In genomic region chr3:119781330-119782198, GRCh38 we compare ENCODE assay signal across 18 cellular contexts. TPM values are rescaled to one million over a fixed set of nuclear protein-coding genes. Genes with fewer than 3 reads are reported as not detected.
DNase-seq lines count a peak whose midpoint lies in the region; ATAC-seq and TF ChIP-seq lines count a peak whose summit lies in the region.
"Had no signal": no experiment of that assay in that cellular context is flagged by ENCODE, and none has a peak within 500 bp of the region (broad histone marks: within the 10 kb centered on the region; RNA-seq: fewer than 3 reads in every experiment).

NR1I2 (plus strand) TSS chr3:119782101.

- H3K27me3 Mint-ChIP-seq in Calu3 (ENCODE audit: unreplicated experiment) = no peaks in the 10 kb centered on the region
- H3K27me3 Mint-ChIP-seq: activated CD4-positive, alpha-beta T cell treated with anti-CD3 and anti-CD28 coated beads for 36 hours had no signal

- H2AFZ ChIP-seq in Loucy (ENCODE audit: low read length) (peak within 1 kb of the TSS; percentile 16; the same call in 1 of the 2 replicates), trophoblast cell (ENCODE audit: insufficient read depth, low read length, poor library complexity) (no peak within 1 kb of the TSS)

- no peaks in the 10 kb centered on the region for H3F3A ChIP-seq in Loucy (ENCODE audit: low read depth)

- H3K4me2 ChIP-seq in Loucy (ENCODE audit: low read depth, low read length, poor library complexity, severe bottlenecking) (no peak within 1 kb of the TSS), trophoblast cell (ENCODE audit: low read length) (no peak within 1 kb of the TSS)
- H3K4me2 ChIP-seq: KMS-11 had no signal

- H3K27ac ChIP-seq in trophoblast cell (ENCODE audit: low read depth, low read length) = no peak within 1 kb of the TSS
- H3K27ac ChIP-seq in stomach = no peak within 1 kb of the TSS
- H3K27ac ChIP-seq: KMS-11 had no signal

- no peak within 1 kb of the TSS for H3K14ac ChIP-seq in trophoblast cell (ENCODE audit: low read length)

- H3K4me3 Mint-ChIP-seq in Calu3 (ENCODE audit: low read depth, unreplicated experiment) = peak within 1 kb of the TSS; percentile 5
- H3K4me3 Mint-ChIP-seq: activated CD4-positive, alpha-beta T cell treated with anti-CD3 and anti-CD28 coated beads for 36 hours had no signal

- H4K91ac ChIP-seq in trophoblast cell (ENCODE audit: low read depth, low read length) = no peak within 1 kb of the TSS

- TF ChIP-seq EP300 in stomach (IDR thresholded peaks at IDR 0.05) = no peak

- no peaks in the 10 kb centered on the region for H3K9me3 ChIP-seq in Loucy (ENCODE audit: insufficient read depth, low read depth, low read length)
- H3K9me3 ChIP-seq in trophoblast cell (ENCODE audit: insufficient read depth, low read depth, low read length) = no peaks in the 10 kb centered on the region
- peaks cover 2% of the 10 kb centered on the region; the same call in 1 of the 2 replicates for H3K9me3 ChIP-seq in HAP-1
- H3K9me3 ChIP-seq in stomach = peaks cover 0 to 6% (median under 1%) of the 10 kb centered on the region in 4 donors

- WGBS in trophoblast cell (ENCODE audit: extremely low coverage, insufficient coverage, insufficient read length) = no CpG with 5 or more reads among the region's 10 CpGs
- 55 to 69% (median 62%) methylated on average over 10 of the region's 10 CpGs for WGBS in stomach, 5 donors

- H3K27ac Mint-ChIP-seq in Calu3 (ENCODE audit: unreplicated experiment) = peak within 1 kb of the TSS; percentile 43
- H3K27ac Mint-ChIP-seq: activated CD4-positive, alpha-beta T cell treated with anti-CD3 and anti-CD28 coated beads for 36 hours had no signal

- DNase-seq in Calu3 (no peak), SIG-M5 (lab: John Stamatoyannopoulos, UW) (peak; percentile 8), mucosa of gallbladder (ENCODE audit: low spot score) (peak; percentile 43), trophoblast cell (no peak), HAP-1 (ENCODE audit: low spot score in 2 of 2) (no peak), stomach (no peak)
- DNase-seq: activated CD4-positive, alpha-beta T cell treated with anti-CD3 and anti-CD28 coated beads for 36 hours; activated naive CD4-positive, alpha-beta T cell treated with Interleukin-2 at 50 U/mL for 16 hours; erythroblast; mesendoderm; NCI-H2029; Right ventricle myocardium superior; stimulated activated CD4-positive, alpha-beta T cell treated with anti-CD3 and anti-CD28 coated beads, Interleukin-4, amount 100 ng/mL, for 4 hours had no signal

- H4K8ac ChIP-seq in trophoblast cell (ENCODE audit: low read depth, low read length) = no peak within 1 kb of the TSS

- H3K9ac ChIP-seq in Loucy (ENCODE audit: low read depth, low read length, poor library complexity, severe bottlenecking) (no peak within 1 kb of the TSS), trophoblast cell (ENCODE audit: low read length) (no peak within 1 kb of the TSS)
- H3K9ac ChIP-seq: KMS-11 had no signal

- H3K23ac ChIP-seq in trophoblast cell (ENCODE audit: low read length) = no peak within 1 kb of the TSS

- no peaks in the 10 kb centered on the region for H3K79me2 ChIP-seq in Loucy (ENCODE audit: insufficient read depth, low read length)
- H3K79me2 ChIP-seq in trophoblast cell (ENCODE audit: control insufficient read depth, insufficient read depth, low read length, poor library complexity) = no peaks in the 10 kb centered on the region

- no peaks in the 10 kb centered on the region for H3K36me3 ChIP-seq in Loucy (ENCODE audit: insufficient read depth, low read length)
- H3K36me3 ChIP-seq in trophoblast cell (ENCODE audit: control insufficient read depth in 1 of 2, insufficient read depth in 2 of 2, low read length in 2 of 2) = no peaks in the 10 kb centered on the region
- no peaks in the 10 kb centered on the region for H3K36me3 ChIP-seq in HAP-1 (replicated peaks)
- H3K36me3 ChIP-seq in stomach = no peaks in the 10 kb centered on the region
- H3K36me3 ChIP-seq: tibial nerve had no signal

- CTCF ChIA-PET in Calu3 (lab: Charles Lee) = no interaction called here

- no peak for ATAC-seq in HG03439 (IDR thresholded peaks at IDR 0.05; ENCODE audit: unreplicated experiment)
- ATAC-seq: activated CD4-positive, alpha-beta T cell treated with anti-CD3 and anti-CD28 coated beads for 36 hours had no signal

- H2BK120ac ChIP-seq in trophoblast cell (ENCODE audit: insufficient read depth, low read length, poor library complexity) = no peak within 1 kb of the TSS

- no peak within 1 kb of the TSS for H2AK5ac ChIP-seq in trophoblast cell (ENCODE audit: low read length)

- H4K20me1 ChIP-seq in Loucy (ENCODE audit: insufficient read depth, low read length, poor library complexity, severe bottlenecking) = no peaks in the 10 kb centered on the region

- no peak for TF ChIP-seq CTCF in Calu3 (IDR thresholded peaks at IDR 0.05; ENCODE audit: unreplicated experiment)
- TF ChIP-seq CTCF in Loucy (conservative IDR thresholded peaks at IDR 0.05; ENCODE audit: low read length) = peak; percentile 52
- no peak for TF ChIP-seq CTCF in stomach (IDR thresholded peaks at IDR 0.05)

- no peak for TF ChIP-seq POLR2A in stomach (IDR thresholded peaks at IDR 0.05)

- H2BK12ac ChIP-seq in trophoblast cell (ENCODE audit: low read length) = no peak within 1 kb of the TSS

- in situ Hi-C loops in HAP-1 (cut with MboI; ENCODE audit: low sequenced_read_pairs) = no loop called here

- H3K4me1 ChIP-seq in Loucy (ENCODE audit: insufficient read depth, low read length, poor library complexity, severe bottlenecking) = peaks cover 4% of the 10 kb centered on the region
- H3K4me1 ChIP-seq in trophoblast cell (ENCODE audit: control insufficient read depth in 1 of 2, insufficient read depth in 2 of 2, low read length in 2 of 2) = no peaks in the 10 kb centered on the region
- no peaks in the 10 kb centered on the region for H3K4me1 ChIP-seq in HAP-1
- no peaks in the 10 kb centered on the region for H3K4me1 ChIP-seq in stomach
- H3K4me1 ChIP-seq: tibial nerve had no signal

- intact Hi-C loops in Calu3 (cut with micrococcal nuclease; ENCODE audit: unreplicated experiment) = no loop called here
- intact Hi-C loops in stomach (cut with DNase I; ENCODE audit: low total_unique reads) = no loop called here

- peaks cover under 1% of the 10 kb centered on the region for H3K9me3 Mint-ChIP-seq in Calu3 (ENCODE audit: low read depth, unreplicated experiment)

- H3K27me3 ChIP-seq in Loucy (ENCODE audit: insufficient read depth, low read length, poor library complexity, severe bottlenecking) (no peaks in the 10 kb centered on the region), trophoblast cell (ENCODE audit: insufficient read depth, low read length) (no peaks in the 10 kb centered on the region), HAP-1 (ENCODE audit: low read depth) (no peaks in the 10 kb centered on the region), stomach (no peaks in the 10 kb centered on the region)
- H3K27me3 ChIP-seq: tibial nerve had no signal

- no peak within 1 kb of the TSS for H4K12ac ChIP-seq in trophoblast cell (ENCODE audit: low read depth, low read length)

- H3K79me1 ChIP-seq in trophoblast cell (ENCODE audit: low read length) = no peaks in the 10 kb centered on the region

- no peak within 1 kb of the TSS for H2BK5ac ChIP-seq in trophoblast cell (ENCODE audit: low read depth, low read length, poor library complexity)

- no peaks in the 10 kb centered on the region for H3K9me2 ChIP-seq in Loucy (replicated peaks; ENCODE audit: low read depth, low read length)

- no TSS peak for BruUV-seq in Calu3 (replicated peaks; lab: Mats Ljungman, UMichigan)

- peaks cover 26% of the 10 kb centered on the region for H3K4me1 Mint-ChIP-seq in Calu3 (ENCODE audit: low read depth, unreplicated experiment)

- H3K4ac ChIP-seq in trophoblast cell (ENCODE audit: low read depth, low read length) = no peak within 1 kb of the TSS

- no peak within 1 kb of the TSS for H3K18ac ChIP-seq in trophoblast cell (ENCODE audit: low read length)

- no peaks in the 10 kb centered on the region for H3K36me3 Mint-ChIP-seq in Calu3 (ENCODE audit: insufficient read depth, unreplicated experiment)

- no peak within 1 kb of the TSS for H3K4me3 ChIP-seq in Loucy (ENCODE audit: low read length, poor library complexity, severe bottlenecking)
- H3K4me3 ChIP-seq in trophoblast cell (ENCODE audit: low read depth, low read length) = no peak within 1 kb of the TSS
- no peak within 1 kb of the TSS for H3K4me3 ChIP-seq in HAP-1
- H3K4me3 ChIP-seq in stomach = no peak within 1 kb of the TSS

RNA-seq across cellular contexts. Expression of gene NR1I2, which starts in this region (rescaled TPM):
- total RNA-seq in Calu3 (2022) (2.9 and 6.0 TPM in 2 replicates), mucosa of gallbladder (106 TPM), stomach (10 to 100 TPM in 2 of 5 donors, not detected in 3; 10.5 to 37.4 TPM)
- 0.05 TPM in 1 of 2 replicates, not detected in the other for polyA plus RNA-seq in trophoblast cell (2013)
- under 1 TPM in 2 of 3 donors, not detected in 1; 0.08 to 0.25 TPM for polyA plus RNA-seq in stomach
- total RNA-seq: A673 had no signal

Comparison
In these comparisons a context has a peak if more than half of its experiments do, and no peak if none do; other contexts are left out.
1. DNase-seq: peak in SIG-M5 (single experiment) and mucosa of gallbladder (single experiment); none in Calu3 (single experiment), trophoblast cell (0 of 2), HAP-1 (0 of 2) and stomach (single experiment).